In genomic region chr10:35657621-35658020, GRCh38 we compare ENCODE assay signal across 33 cellular contexts. TPM values are rescaled to one million over a fixed set of nuclear protein-coding genes. Genes with fewer than 3 reads are reported as not detected.
"Had no signal": no experiment of that assay in that cellular context is flagged by ENCODE, and none has a peak within 500 bp of the region (broad histone marks: within the 10 kb centered on the region; RNA-seq: fewer than 3 reads in every experiment).

No MANE protein-coding gene starts in this region.

- H3K27ac ChIP-seq: hepatocyte, lower lobe of right lung, neural progenitor cell, neutrophil, right atrium auricular region, right lobe of liver, testis, thyroid gland, transverse colon, upper lobe of left lung had no signal

- H3K4me1 ChIP-seq: lower lobe of right lung, right atrium auricular region, right lobe of liver, testis, thyroid gland, transverse colon, upper lobe of left lung had no signal

- DNase-seq: islet precursor cell; lower lobe of right lung; mammary epithelial cell; mesenchymal stem cell; naive B cell; natural killer cell; nephron progenitor cell; occipital lobe; right lobe of liver; stimulated activated CD4-positive, alpha-beta T cell treated with anti-CD3 and anti-CD28 coated beads, Interleukin-1b, Interleukin-23, amount 100 ng/mL, for 48 hours; stimulated activated CD4-positive, alpha-beta T cell treated with anti-CD3 and anti-CD28 coated beads, Interleukin-2, amount 100 ng/mL, for 48 hours; stimulated activated CD4-positive, alpha-beta T cell treated with anti-CD3 and anti-CD28 coated beads, Interleukin-4, amount 100 ng/mL, for 4 hours; stimulated activated CD8-positive, alpha-beta memory T cell treated with anti-CD3 and anti-CD28 coated beads, Interleukin-4, amount 100 ng/mL, for 48 hours; stimulated activated naive CD4-positive, alpha-beta T cell treated with Interleukin-2 at 50 U/mL for 16 hours; stimulated activated naive CD8-positive, alpha-beta T cell treated with anti-CD3 and anti-CD28 coated beads, Interleukin-15, amount 100 ng/mL, for 72 hours; testis; thyroid gland; transverse colon; upper lobe of left lung had no signal

- H3K9ac ChIP-seq: neural progenitor cell had no signal

- H3K36me3 Mint-ChIP-seq: natural killer cell; neural progenitor cell; stimulated activated memory B cell treated with anti-CD40 and anti-IgM and Interleukin-4, amounts not matched to agents 10 μg/mL and 1 μg/mL and 100 μg/mL, for 72 hours had no signal

- H3K9me3 Mint-ChIP-seq: natural killer cell, nephron progenitor cell had no signal

- H3K4me2 ChIP-seq: hepatocyte, neural progenitor cell, smooth muscle cell had no signal

- H2AFZ ChIP-seq: hepatocyte, neural progenitor cell had no signal

- H3K27me3 ChIP-seq: hepatocyte, neural progenitor cell, right atrium auricular region, right lobe of liver, testis, thyroid gland, transverse colon, upper lobe of left lung had no signal

- H3K79me2 ChIP-seq: hepatocyte had no signal

- H3K4me3 Mint-ChIP-seq: naive B cell; natural killer cell; nephron progenitor cell; neural progenitor cell; stimulated activated memory B cell treated with anti-CD40 and anti-IgM and Interleukin-4, amounts not matched to agents 10 μg/mL and 1 μg/mL and 100 μg/mL, for 72 hours; stimulated activated naive CD8-positive, alpha-beta T cell treated with anti-CD3 and anti-CD28 coated beads, Interleukin-15, amount 100 ng/mL, for 72 hours had no signal

- H3K9me3 ChIP-seq: lower lobe of right lung, neutrophil, right atrium auricular region, right lobe of liver, testis, thyroid gland, transverse colon, upper lobe of left lung had no signal

- ATAC-seq: left lobe of liver; lower lobe of right lung; natural killer cell; right lobe of liver; stimulated activated memory B cell treated with anti-CD40 and anti-IgM and Interleukin-4, amounts not matched to agents 10 μg/mL and 1 μg/mL and 100 μg/mL, for 72 hours; stimulated activated naive CD8-positive, alpha-beta T cell treated with anti-CD3 and anti-CD28 coated beads, Interleukin-15, amount 100 ng/mL, for 72 hours had no signal

- H3K4me1 Mint-ChIP-seq: naive B cell; natural killer cell; nephron progenitor cell; stimulated activated memory B cell treated with anti-CD40 and anti-IgM and Interleukin-4, amounts not matched to agents 10 μg/mL and 1 μg/mL and 100 μg/mL, for 72 hours; stimulated activated naive CD8-positive, alpha-beta T cell treated with anti-CD3 and anti-CD28 coated beads, Interleukin-15, amount 100 ng/mL, for 72 hours had no signal

- H3K27me3 Mint-ChIP-seq: progenitor cell of endocrine pancreas had no signal

- H3K4me3 ChIP-seq: hepatocyte, lower lobe of right lung, neural progenitor cell, right atrium auricular region, right lobe of liver, smooth muscle cell, testis, thyroid gland, transverse colon, upper lobe of left lung had no signal

- H3K36me3 ChIP-seq: lower lobe of right lung, neural progenitor cell, neutrophil, right atrium auricular region, right lobe of liver, thyroid gland, transverse colon, upper lobe of left lung had no signal

- H3K27ac Mint-ChIP-seq: naive B cell; natural killer cell; nephron progenitor cell; neural progenitor cell; progenitor cell of endocrine pancreas; stimulated activated memory B cell treated with anti-CD40 and anti-IgM and Interleukin-4, amounts not matched to agents 10 μg/mL and 1 μg/mL and 100 μg/mL, for 72 hours; stimulated activated naive CD8-positive, alpha-beta T cell treated with anti-CD3 and anti-CD28 coated beads, Interleukin-15, amount 100 ng/mL, for 72 hours had no signal

RNA-seq across cellular contexts. Expression of gene GJD4, which starts 52.5 kb away (rescaled TPM):
- total RNA-seq: kidney epithelial cell, left lobe of liver, liver, lower lobe of right lung, mammary epithelial cell, mononuclear cell, natural killer cell, occipital lobe, osteocyte, pulmonary artery endothelial cell, renal cortical epithelial cell, right atrium auricular region, right lobe of liver, smooth muscle cell, thyroid gland, transverse colon, upper lobe of left lung had no signal
- polyA plus RNA-seq: hepatocyte, liver, mammary epithelial cell, smooth muscle cell had no signal
